ENCODE assay signal across 23 cellular contexts in the genomic region with DNA sequence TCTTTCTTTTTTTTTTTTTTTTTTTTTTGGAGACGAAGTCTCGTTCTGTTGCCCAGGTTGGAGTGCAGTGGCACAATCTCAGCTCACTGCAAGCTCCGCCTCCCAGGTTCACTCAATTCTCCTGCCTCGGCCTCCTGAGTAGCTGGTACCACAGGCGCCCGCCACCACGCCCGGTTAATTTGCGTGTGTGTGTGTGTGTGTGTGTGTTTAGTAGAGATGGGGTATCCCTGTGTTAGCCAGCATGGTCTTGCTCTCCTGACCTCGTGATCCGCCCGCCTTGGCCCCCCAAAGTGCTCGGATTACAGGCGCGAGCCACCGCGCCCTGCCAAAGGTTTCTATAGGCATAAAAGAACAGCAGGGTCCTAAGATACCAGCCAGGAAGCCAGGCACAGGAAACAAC.
"Had no signal": no experiment of that assay in that cellular context is flagged by ENCODE, and none has a peak within 500 bp of the region (broad histone marks: within the 10 kb centered on the region; RNA-seq: fewer than 3 reads in every experiment).

No MANE protein-coding gene starts in this region.

- DNase-seq: kidney glomerular epithelial cell; left cardiac atrium; left ventricle myocardium superior; midbrain; mucosa of descending colon; naive thymus-derived CD4-positive, alpha-beta T cell; nucleus accumbens; pancreas; retina; right cardiac atrium; stimulated activated CD4-positive, alpha-beta T cell treated with anti-CD3 and anti-CD28 coated beads, Interleukin-12 subunit alpha, Interleukin-12 subunit beta, amount 100 ng/mL, for 4 hours; stimulated activated CD4-positive, alpha-beta T cell treated with anti-CD3 and anti-CD28 coated beads, Interleukin-15, amount 100 ng/mL, for 24 hours; stimulated activated CD4-positive, alpha-beta T cell treated with anti-CD3 and anti-CD28 coated beads, Interleukin-2, amount 100 ng/mL, for 24 hours; stimulated activated CD4-positive, alpha-beta T cell treated with anti-CD3 and anti-CD28 coated beads, Interleukin-4, amount 100 ng/mL, for 1 hour; stimulated activated naive B cell treated with anti-CD40 and anti-IgM and Interleukin-4, amounts not matched to agents 10 μg/mL and 1 μg/mL and 100 μg/mL, for 72 hours; stimulated activated naive CD8-positive, alpha-beta T cell treated with anti-CD3 and anti-CD28 coated beads, Interleukin-15, Interleukin-2, amounts not matched to agents 100 U/mL and 50 U/mL, for 24 hours; stomach; testis; thyroid gland; transverse colon had no signal

- ATAC-seq: left cardiac atrium; left lobe of liver; left ventricle myocardium superior; mucosa of descending colon; naive thymus-derived CD4-positive, alpha-beta T cell; natural killer cell treated with Interleukin-12 subunit alpha and Interleukin-12 subunit beta and Interleukin-15 and Interleukin-18, amount 100 ng/mL, for 72 hours; pancreas; right cardiac atrium; sciatic nerve; stimulated activated naive B cell treated with anti-CD40 and anti-IgM and Interleukin-4, amounts not matched to agents 10 μg/mL and 1 μg/mL and 100 μg/mL, for 72 hours; stimulated activated naive CD8-positive, alpha-beta T cell treated with anti-CD3 and anti-CD28 coated beads, Interleukin-15, Interleukin-2, amounts not matched to agents 100 U/mL and 50 U/mL, for 24 hours had no signal
